In the genomic region with DNA sequence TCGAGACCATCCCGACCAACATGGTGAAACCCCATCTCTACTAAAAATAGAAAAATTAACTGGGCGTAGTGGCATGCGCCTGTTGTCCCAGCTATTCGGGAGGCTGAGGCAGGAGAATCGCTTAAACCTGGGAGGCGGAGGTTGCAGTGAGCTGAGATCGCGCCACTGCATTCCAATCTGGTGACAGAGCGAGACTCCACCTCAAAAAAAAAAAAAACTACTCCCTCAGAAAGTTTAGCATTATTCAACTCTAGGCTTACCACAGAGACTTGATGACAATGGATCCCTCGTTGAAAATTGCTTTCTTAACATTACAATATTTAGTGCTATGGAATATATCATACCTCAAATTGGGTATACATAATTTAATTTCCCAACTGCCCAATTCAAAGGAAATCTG, we compare ENCODE assay signal across 14 cellular contexts. TPM values are rescaled to one million over a fixed set of nuclear protein-coding genes. Genes with fewer than 3 reads are reported as not detected.
"Had no signal": no experiment of that assay in that cellular context is flagged by ENCODE, and none has a peak within 500 bp of the region (broad histone marks: within the 10 kb centered on the region; RNA-seq: fewer than 3 reads in every experiment).

No MANE protein-coding gene starts in this region.

RNA-seq across cellular contexts. Expression of a gene that starts 43.4 kb away (rescaled TPM):
- total RNA-seq: dermis microvascular lymphatic vessel endothelial cell, esophagus mucosa, esophagus squamous epithelium, gastrocnemius medialis, glomerular endothelial cell, heart right ventricle, kidney epithelial cell, left cardiac atrium, left ventricle myocardium superior, lower lobe of right lung, lung microvascular endothelial cell, mucosa of gallbladder had no signal
- polyA plus RNA-seq: immature natural killer cell; naive thymus-derived CD4-positive, alpha-beta T cell had no signal
